In the genomic region with DNA sequence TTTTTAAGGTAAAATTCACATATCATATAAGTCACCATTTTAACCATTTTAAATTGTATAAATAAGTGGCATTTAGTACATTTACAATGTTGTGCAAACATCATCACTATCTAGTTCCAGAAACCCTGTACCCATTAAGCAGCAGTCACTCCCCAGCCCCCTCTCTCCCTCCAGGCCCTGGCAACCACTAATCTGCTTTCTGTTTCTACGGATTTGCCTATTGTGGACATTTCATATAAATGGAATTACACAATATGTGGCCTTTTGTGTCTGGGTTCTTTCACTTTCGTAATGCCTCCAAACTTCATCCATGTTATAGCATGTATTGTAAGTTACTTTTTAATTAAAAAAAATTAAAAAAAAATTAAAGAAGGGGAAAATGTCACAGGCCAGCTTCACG, we compare ENCODE assay signal across 1 cellular context.
TF ChIP-seq lines count a peak whose summit lies in the region.

No MANE protein-coding gene starts in this region.

TF ChIP-seq in IMR-90, 13 proteins besides CTCF, POLR2A, EP300 and RAD21 (continued from another document):
- TF ChIP-seq CHD1 (IDR thresholded peaks at IDR 0.05; ENCODE audit: low read depth, low read length) (no peak), MXI1 (IDR thresholded peaks at IDR 0.05; ENCODE audit: borderline replicate concordance, low read depth, low read length) (no peak), MAFK (IDR thresholded peaks at IDR 0.05; ENCODE audit: low read depth, low read length) (no peak), BHLHE40 (IDR thresholded peaks at IDR 0.05; ENCODE audit: low read depth, low read length) (no peak), SMC3 (IDR thresholded peaks at IDR 0.05; ENCODE audit: low read depth, low read length) (no peak)
- TF ChIP-seq, protein P1, sequence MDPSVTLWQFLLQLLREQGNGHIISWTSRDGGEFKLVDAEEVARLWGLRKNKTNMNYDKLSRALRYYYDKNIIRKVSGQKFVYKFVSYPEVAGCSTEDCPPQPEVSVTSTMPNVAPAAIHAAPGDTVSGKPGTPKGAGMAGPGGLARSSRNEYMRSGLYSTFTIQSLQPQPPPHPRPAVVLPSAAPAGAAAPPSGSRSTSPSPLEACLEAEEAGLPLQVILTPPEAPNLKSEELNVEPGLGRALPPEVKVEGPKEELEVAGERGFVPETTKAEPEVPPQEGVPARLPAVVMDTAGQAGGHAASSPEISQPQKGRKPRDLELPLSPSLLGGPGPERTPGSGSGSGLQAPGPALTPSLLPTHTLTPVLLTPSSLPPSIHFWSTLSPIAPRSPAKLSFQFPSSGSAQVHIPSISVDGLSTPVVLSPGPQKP (IDR thresholded peaks at IDR 0.05; ENCODE audit: borderline replicate concordance, low read depth, low read length) = no peak
